ENCODE assay signal across 21 cellular contexts in the genomic region with DNA sequence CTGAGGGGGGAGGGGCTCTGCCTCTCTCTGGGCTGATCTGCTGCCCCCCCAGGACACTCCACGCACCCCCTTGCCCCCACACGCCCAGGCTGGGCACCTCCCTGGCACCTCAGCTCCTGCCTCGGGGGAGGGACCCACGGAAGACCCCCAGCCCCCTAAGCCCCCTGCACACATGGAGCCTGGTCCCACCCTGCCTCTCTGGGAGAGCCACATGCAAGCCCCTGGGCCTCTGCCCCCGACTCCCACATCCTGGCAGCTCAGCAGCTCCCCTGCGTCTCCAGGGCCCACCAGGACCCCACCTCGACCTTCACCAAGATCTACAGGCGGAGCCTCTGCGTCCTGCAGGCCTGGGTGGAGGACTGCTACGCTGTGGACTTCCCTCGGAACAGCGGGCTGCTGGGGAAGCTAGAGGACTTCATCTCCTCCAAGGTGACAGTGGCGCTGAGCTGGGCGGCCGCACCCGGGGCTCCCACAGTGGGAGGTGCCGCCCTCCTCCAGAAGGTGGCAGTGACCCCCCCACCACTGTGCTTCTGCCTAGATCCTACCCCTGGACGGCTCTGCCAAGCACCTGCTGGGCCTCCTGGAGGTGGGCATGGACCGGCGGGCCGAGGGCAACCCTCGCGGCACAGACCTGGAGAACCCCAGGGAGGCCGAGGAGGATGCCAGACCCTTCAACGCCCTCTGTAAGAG. TPM values are rescaled to one million over a fixed set of nuclear protein-coding genes. Genes with fewer than 3 reads are reported as not detected.
DNase-seq lines count a peak whose midpoint lies in the region; ATAC-seq, FAIRE-seq and TF ChIP-seq lines count a peak whose summit lies in the region.
"Had no signal": no experiment of that assay in that cellular context is flagged by ENCODE, and none has a peak within 500 bp of the region (broad histone marks: within the 10 kb centered on the region; RNA-seq: fewer than 3 reads in every experiment).

No MANE protein-coding gene starts in this region.

- H2AK5ac ChIP-seq in H1 (ENCODE audit: low read depth, low read length), result no peak overlapping the region

- H3K56ac ChIP-seq in H1 (replicated peaks; ENCODE audit: insufficient read length, low read depth, low read length), result no peak overlapping the region

- intact Hi-C loops in heart left ventricle (cut with DNase I), result no loop called here
- intact Hi-C loops in left cardiac atrium (cut with DNase I), result no loop called here
- intact Hi-C loops in Panc1 (cut with micrococcal nuclease; ENCODE audit: unreplicated experiment), result no loop called here

- no peak overlapping the region for H3K9ac ChIP-seq in H1 (replicated peaks in 1 of 4; ENCODE audit: extremely low read depth in 1 of 4, low read depth in 3 of 4, low read length in 3 of 4)

- no peak for TF ChIP-seq RAD21 in H1 (IDR thresholded peaks at IDR 0.05 in 1 of 2, conservative IDR thresholded peaks at IDR 0.05 in 1 of 2; ENCODE audit: low read depth in 2 of 2, low read length in 2 of 2)

- H3K27ac ChIP-seq in heart left ventricle, result no peak overlapping the region
- no peak overlapping the region for H3K27ac ChIP-seq in Panc1 (ENCODE audit: low read length)
- H3K27ac ChIP-seq in H1 (ENCODE audit: low read depth, low read length), result no peak overlapping the region; the same call in 1 of the 2 replicates
- no peak overlapping the region for H3K27ac ChIP-seq in osteoblast (ENCODE audit: low read depth, low read length)
- H3K27ac ChIP-seq: C4-2B had no signal

- H2BK120ac ChIP-seq in H1 (replicated peaks; ENCODE audit: low read depth, low read length), result no peak overlapping the region

- no peak overlapping the region for H2BK12ac ChIP-seq in H1 (ENCODE audit: low read depth, low read length)

- no peak for TF ChIP-seq POLR2A in heart left ventricle (IDR thresholded peaks at IDR 0.05)
- no peak for TF ChIP-seq POLR2A in H1 (IDR thresholded peaks at IDR 0.05; ENCODE audit: control extremely low read depth in 1 of 2, low read depth in 2 of 2, low read length in 2 of 2)

- FAIRE-seq in H1 (lab: Jason Lieb, UNC), result no peak
- FAIRE-seq: A204.1, D721Med, GM12892, GM18507 had no signal

- no peak overlapping the region for H2BK5ac ChIP-seq in H1 (ENCODE audit: low read depth, low read length)

- no peaks in the 10 kb centered on the region for H3K4me1 ChIP-seq in heart left ventricle
- H3K4me1 ChIP-seq in Panc1 (ENCODE audit: control insufficient read depth, insufficient read depth, low read length), result no peaks in the 10 kb centered on the region
- H3K4me1 ChIP-seq in H1 (replicated peaks in 1 of 4; ENCODE audit: control insufficient read depth in 3 of 4, insufficient read depth in 4 of 4, low read length in 3 of 4), result no peaks in the 10 kb centered on the region; a peak in 1 of 7 replicates
- H3K4me1 ChIP-seq in osteoblast (ENCODE audit: insufficient read depth, low read length), result no peaks in the 10 kb centered on the region
- H3K4me1 ChIP-seq: Caco-2 had no signal

- H3K4me2 ChIP-seq in H1 (ENCODE audit: insufficient read depth in 1 of 2, low read depth in 2 of 2, low read length in 2 of 2) (no peak overlapping the region), osteoblast (ENCODE audit: insufficient read depth, low read length) (no peak overlapping the region)
- H3K4me2 ChIP-seq: GM23338 had no signal

- H2BK15ac ChIP-seq in H1 (ENCODE audit: low read length), result no peak overlapping the region

- H3K18ac ChIP-seq in H1 (ENCODE audit: extremely low read depth, low read length), result no peak overlapping the region; the same call in 1 of the 2 replicates

- no peak for ATAC-seq in heart left ventricle
- no peak for ATAC-seq in left cardiac atrium
- ATAC-seq in Panc1, result peak; percentile 26; the same call in 1 of the 2 replicates
- ATAC-seq: GM23338, HCT116 had no signal

- CTCF ChIA-PET in Panc1 (lab: Charles Lee) (no interaction called here), H1 (lab: Charles Lee; ENCODE audit: partially characterized antibody) (interaction anchor here (0.7 to 1.6 kb wide), 3 partner anchors 15 to 52 kb away, joined by 3 to 5 read pairs (median 5); no protein-coding TSS in a partner anchor)

- peaks cover 0 to 12% of the 10 kb centered on the region in 2 experiments for H4K20me1 ChIP-seq in H1 (replicated peaks in 1 of 2; ENCODE audit: control insufficient read depth in 1 of 2, insufficient read depth in 2 of 2, low read length in 2 of 2)
- H4K20me1 ChIP-seq in osteoblast (ENCODE audit: insufficient read depth, low read length), result no peaks in the 10 kb centered on the region

- no peak overlapping the region for H3K14ac ChIP-seq in H1 (ENCODE audit: insufficient read length)

- no peak overlapping the region for H4K91ac ChIP-seq in H1 (replicated peaks; ENCODE audit: insufficient read length, low read length)

- POLR2A ChIA-PET in Panc1 (lab: Charles Lee), result no interaction called here
- POLR2A ChIA-PET in H1 (lab: Charles Lee; ENCODE audit: partially characterized antibody), result interaction anchor here (0.9 to 2.3 kb wide), 3 partner anchors 8 to 52 kb away, joined by 3 to 8 read pairs (median 3); no protein-coding TSS in a partner anchor

- DNase-seq in heart left ventricle, result peak in 3 of 5 donors; percentile 9 to 37 (median 22)
- DNase-seq in left cardiac atrium, result no peak
- no peak for DNase-seq in Panc1 (ENCODE audit: low read depth, low spot score)
- DNase-seq in H1 (ENCODE audit: low read depth in 1 of 2, low spot score in 2 of 2), result no peak
- DNase-seq in osteoblast (ENCODE audit: insufficient read length, low spot score, missing footprints), result no peak
- DNase-seq in activated CD4-positive, alpha-beta T cell treated with anti-CD3 and anti-CD28 coated beads, Interleukin-2, amount 50 U/mL, for 4 hours, result no peak
- DNase-seq: AML-193, Caco-2, GDM1, H7, IMR-90 had no signal

- TF ChIP-seq EP300 in H1 (IDR thresholded peaks at IDR 0.05; ENCODE audit: borderline replicate concordance in 1 of 2, low read depth in 2 of 2, low read length in 2 of 2), result no peak

- H3K9me3 ChIP-seq in heart left ventricle, result no peaks in the 10 kb centered on the region
- H3K9me3 ChIP-seq in Panc1 (ENCODE audit: control insufficient read depth, insufficient read depth, low read depth, low read length), result no peaks in the 10 kb centered on the region
- peaks cover 0 to 4% of the 10 kb centered on the region in 2 experiments; a peak in 1 of 4 replicates for H3K9me3 ChIP-seq in H1 (ENCODE audit: insufficient read depth in 2 of 2, low read depth in 1 of 2, low read length in 1 of 2)
- no peaks in the 10 kb centered on the region for H3K9me3 ChIP-seq in osteoblast (ENCODE audit: low read depth, low read length)

- 68 to 81% (median 77%) methylated on average over 14 to 25 of the region's 25 CpGs for WGBS in heart left ventricle, 4 donors
- WGBS in H1 (ENCODE audit: extremely low coverage in 1 of 2, insufficient coverage in 1 of 2, insufficient read length in 1 of 2, insufficient replicate concordance in 2 of 2, low coverage in 1 of 2, low lambda C conversion rate in 2 of 2, missing lambda C conversion rate in 1 of 2), 2 experiments, result 89% methylated on average over 18 of the region's 25 CpGs; no CpG with 5 or more reads in 1 of the 2 experiments

- no peak for TF ChIP-seq CTCF in heart left ventricle (IDR thresholded peaks at IDR 0.05)
- no peak for TF ChIP-seq CTCF in Panc1 (IDR thresholded peaks at IDR 0.05)
- TF ChIP-seq CTCF in H1 (IDR thresholded peaks at IDR 0.05; ENCODE audit: control extremely low read depth in 1 of 3, insufficient read depth in 1 of 3, low read depth in 1 of 3, low read length in 3 of 3), result no peak
- TF ChIP-seq CTCF in osteoblast (IDR thresholded peaks at IDR 0.05; ENCODE audit: extremely low read depth, low read depth, low read length), result no peak

- H4K8ac ChIP-seq in H1 (ENCODE audit: extremely low read depth, insufficient read depth, low read length), result peak overlapping the region; percentile 25; the same call in 1 of the 2 replicates

- H3K36me3 ChIP-seq in heart left ventricle (no peaks in the 10 kb centered on the region), Panc1 (ENCODE audit: control insufficient read depth, insufficient read depth, low read length) (no peaks in the 10 kb centered on the region), H1 (ENCODE audit: control insufficient read depth in 2 of 4, insufficient read depth in 4 of 4, low read length in 3 of 4) (no peaks in the 10 kb centered on the region; a peak in 3 of 8 replicates), osteoblast (ENCODE audit: insufficient read depth, low read length) (no peaks in the 10 kb centered on the region)

- no peak overlapping the region for H3K4ac ChIP-seq in H1 (replicated peaks; ENCODE audit: insufficient read length, low read depth, low read length)

- no peaks in the 10 kb centered on the region for H3K79me1 ChIP-seq in H1 (ENCODE audit: low read depth, low read length)

- H4K5ac ChIP-seq in H1 (ENCODE audit: insufficient read length, low read depth, low read length), result no peak overlapping the region

- H2AFZ ChIP-seq in H1 (ENCODE audit: low read length) (no peak overlapping the region), osteoblast (ENCODE audit: low read length) (no peak overlapping the region)
- H2AFZ ChIP-seq: GM23338 had no signal

- H3K23ac ChIP-seq in H1 (ENCODE audit: insufficient read length), result no peak overlapping the region

- in situ Hi-C loops in Panc1 (cut with HindIII; ENCODE audit: low pct_unique_long_range_greater_than_20kb, low sequenced_read_pairs), result no loop called here

- BruUV-seq in Panc1 (replicated peaks; lab: Mats Ljungman, UMichigan), result no TSS peak

- H2BK20ac ChIP-seq in H1 (ENCODE audit: low read length), result no peak overlapping the region

- H3K4me3 ChIP-seq in heart left ventricle (no peak overlapping the region), Panc1 (ENCODE audit: low read depth in 2 of 2, low read length in 2 of 2) (no peak overlapping the region), H1 (ENCODE audit: extremely low read depth in 1 of 4, insufficient read depth in 2 of 4, low read depth in 3 of 4, low read length in 4 of 4) (no peak overlapping the region), osteoblast (ENCODE audit: insufficient read depth, low read length) (no peak overlapping the region)
- H3K4me3 ChIP-seq: GM23338 had no signal

- peaks cover 0 to 16% (median 3%) of the 10 kb centered on the region in 9 donors for H3K27me3 ChIP-seq in heart left ventricle
- no peaks in the 10 kb centered on the region for H3K27me3 ChIP-seq in Panc1 (ENCODE audit: control insufficient read depth, insufficient read depth, low read length)
- H3K27me3 ChIP-seq in H1 (replicated peaks in 1 of 4; ENCODE audit: control insufficient read depth in 3 of 4, extremely low read depth in 1 of 4, insufficient read depth in 3 of 4, low read length in 3 of 4), result no peaks in the 10 kb centered on the region; a peak in 1 of 7 replicates
- H3K27me3 ChIP-seq in osteoblast (ENCODE audit: insufficient read depth, low read length), result no peaks in the 10 kb centered on the region

- peaks cover 8% of the 10 kb centered on the region for H3K23me2 ChIP-seq in H1 (ENCODE audit: low read depth, low read length)

- no peaks in the 10 kb centered on the region for H3K79me2 ChIP-seq in H1 (ENCODE audit: control insufficient read depth in 1 of 2, insufficient read depth in 2 of 2, low read length in 2 of 2)
- no peaks in the 10 kb centered on the region for H3K79me2 ChIP-seq in osteoblast (ENCODE audit: insufficient read depth, low read length)

RNA-seq across cellular contexts. Expression of gene UTF1, which starts 18.7 kb away (rescaled TPM):
- total RNA-seq in heart left ventricle (not detected), left cardiac atrium (not detected), Panc1 (2021; ENCODE audit: unreplicated experiment) (not detected), osteoblast (not detected in 2 replicates)
- polyA plus RNA-seq in heart left ventricle (not detected), H1 (2011; rRNA removed) (0.47 and 0.97 TPM in 2 replicates)
- polyA plus RNA-seq in Panc1 (2012; ENCODE audit: insufficient read length), result not detected
- total RNA-seq in H1 (2021; fragmentation: NEBNext Ultra II Directional; extraction: Animal tissue kit (Norgen Biotek cat#: 25700)), result 21.7 and 21.8 TPM in 2 replicates
- 0.56 TPM for polyA plus RNA-seq in H1 (2011; cell fraction: cytosol; rRNA removed)
- polyA plus RNA-seq in H1 (2011; cell fraction: nucleus; rRNA removed), result 3.0 TPM
- polyA plus RNA-seq in H1 (2012, experiment 1 of 2), result 4.6 to 12.2 TPM (median 10.6 TPM) in 4 replicates
- 0.80 TPM for polyA plus RNA-seq in H1 (2012, experiment 2 of 2)
- polyA plus RNA-seq in H1 (2013, experiment 1 of 2), result 23.8 TPM
- 24.8 TPM for polyA plus RNA-seq in H1 (2013, experiment 2 of 2)
- not detected in 2 replicates for polyA minus RNA-seq in H1 (2011; rRNA and poly(A)+ RNA removed)
- 6.3 TPM for polyA minus RNA-seq in H1 (2011; cell fraction: cytosol; rRNA and poly(A)+ RNA removed)
- polyA minus RNA-seq in H1 (2011; cell fraction: nucleus; rRNA and poly(A)+ RNA removed), result 4.3 TPM
- total RNA-seq: Caco-2; CD4-positive, alpha-beta T cell; Daoy; IMR-90 had no signal
- polyA plus RNA-seq: BJ, IMR-90 had no signal

RNA-seq across cellular contexts. Expression of gene VENTX, which starts 26.4 kb away (rescaled TPM):
- total RNA-seq in heart left ventricle (1 to 10 TPM in 1 of 9 donors, under 1 TPM in 8; 0.29 to 2.3 (median 0.56) TPM), left cardiac atrium (1 to 10 TPM; 1.3 TPM), Panc1 (2021; ENCODE audit: unreplicated experiment) (not detected), osteoblast (not detected in 2 replicates)
- polyA plus RNA-seq in heart left ventricle (under 1 TPM; 0.58 to 0.99 TPM), H1 (2011; rRNA removed) (5.6 and 7.8 TPM in 2 replicates)
- not detected for polyA plus RNA-seq in Panc1 (2012; ENCODE audit: insufficient read length)
- 4.7 and 5.6 TPM in 2 replicates for total RNA-seq in H1 (2021; fragmentation: NEBNext Ultra II Directional; extraction: Animal tissue kit (Norgen Biotek cat#: 25700))
- 4.6 TPM for polyA plus RNA-seq in H1 (2011; cell fraction: cytosol; rRNA removed)
- 17.4 TPM for polyA plus RNA-seq in H1 (2011; cell fraction: nucleus; rRNA removed)
- 3.4 to 5.9 TPM (median 5.1 TPM) in 4 replicates for polyA plus RNA-seq in H1 (2012, experiment 1 of 2)
- polyA plus RNA-seq in H1 (2012, experiment 2 of 2), result 3.8 TPM
- polyA plus RNA-seq in H1 (2013, experiment 1 of 2), result 3.8 TPM
- polyA plus RNA-seq in H1 (2013, experiment 2 of 2), result 3.5 TPM
- polyA minus RNA-seq in H1 (2011; rRNA and poly(A)+ RNA removed), result 1.6 and 1.7 TPM in 2 replicates
- polyA minus RNA-seq in H1 (2011; cell fraction: cytosol; rRNA and poly(A)+ RNA removed), result 5.8 TPM
- 6.0 TPM for polyA minus RNA-seq in H1 (2011; cell fraction: nucleus; rRNA and poly(A)+ RNA removed)
- total RNA-seq: Caco-2, Daoy, IMR-90 had no signal
- polyA plus RNA-seq: BJ, IMR-90 had no signal

RNA-seq across cellular contexts. Expression of gene KNDC1, which starts 51.3 kb away (rescaled TPM):
- 1 to 10 TPM in 1 of 9 donors, under 1 TPM in 6, not detected in 2; 0.05 to 2.9 (median 0.13) TPM for total RNA-seq in heart left ventricle
- under 1 TPM in 1 of 2 donors, not detected in 1; 0.04 TPM for polyA plus RNA-seq in heart left ventricle
- under 1 TPM; 0.34 to 0.50 TPM for total RNA-seq in left cardiac atrium
- 2.6 TPM for total RNA-seq in Panc1 (2021; ENCODE audit: unreplicated experiment)
- polyA plus RNA-seq in Panc1 (2012; ENCODE audit: insufficient read length), result 8.2 TPM
- 16.7 and 19.3 TPM in 2 replicates for total RNA-seq in H1 (2021; fragmentation: NEBNext Ultra II Directional; extraction: Animal tissue kit (Norgen Biotek cat#: 25700))
- polyA plus RNA-seq in H1 (2011; rRNA removed), result 7.5 and 10.4 TPM in 2 replicates
- 8.2 TPM for polyA plus RNA-seq in H1 (2011; cell fraction: cytosol; rRNA removed)
- polyA plus RNA-seq in H1 (2011; cell fraction: nucleus; rRNA removed), result 24.2 TPM
- 10.6 to 18.0 TPM (median 14.3 TPM) in 4 replicates for polyA plus RNA-seq in H1 (2012, experiment 1 of 2)
- 7.0 TPM for polyA plus RNA-seq in H1 (2012, experiment 2 of 2)
- polyA plus RNA-seq in H1 (2013, experiment 1 of 2), result 6.2 TPM
- 5.8 TPM for polyA plus RNA-seq in H1 (2013, experiment 2 of 2)
- 14.2 and 17.3 TPM in 2 replicates for polyA minus RNA-seq in H1 (2011; rRNA and poly(A)+ RNA removed)
- polyA minus RNA-seq in H1 (2011; cell fraction: cytosol; rRNA and poly(A)+ RNA removed), result 9.8 TPM
- polyA minus RNA-seq in H1 (2011; cell fraction: nucleus; rRNA and poly(A)+ RNA removed), result 27.6 TPM
- under 0.01 TPM in 1 of 2 replicates, not detected in the other for total RNA-seq in osteoblast
- total RNA-seq: CD4-positive, alpha-beta T cell; Daoy had no signal

Comparison
In these comparisons a context has a peak if more than half of its experiments do, and no peak if none do; other contexts are left out.
1. DNase-seq: peak in heart left ventricle (3 of 5); none in left cardiac atrium (single experiment), Panc1 (single experiment), H1 (0 of 2), osteoblast (single experiment) and activated CD4-positive, alpha-beta T cell treated with anti-CD3 and anti-CD28 coated beads, Interleukin-2, amount 50 U/mL, for 4 hours (0 of 2).
2. RNA of gene UTF1, which starts 18.7 kb away (total RNA-seq): 21.7 to 21.8 TPM in H1; not detected in Panc1 (single experiment), not detected in heart left ventricle, not detected in left cardiac atrium and not detected in osteoblast; every median in the first group is over 10 times any median in the second.